20 cellular contexts compared by ENCODE assay signal in genomic region chr11:11311169-11311568, GRCh38. TPM values are rescaled to one million over a fixed set of nuclear protein-coding genes. Genes with fewer than 3 reads are reported as not detected.
DNase-seq lines count a peak whose midpoint lies in the region; ATAC-seq and TF ChIP-seq lines count a peak whose summit lies in the region.
"Had no signal": no experiment of that assay in that cellular context is flagged by ENCODE, and none has a peak within 500 bp of the region (broad histone marks: within the 10 kb centered on the region; RNA-seq: fewer than 3 reads in every experiment).

No MANE protein-coding gene starts in this region.

- no peaks in the 10 kb centered on the region for H3K27me3 Mint-ChIP-seq in activated naive CD4-positive, alpha-beta T cell treated with anti-CD3 and anti-CD28 coated beads for 36 hours (ENCODE audit: low read depth)
- H3K27me3 Mint-ChIP-seq in stimulated activated naive B cell treated with anti-CD40 and anti-IgM and Interleukin-4, amounts not matched to agents 10 μg/mL and 1 μg/mL and 100 μg/mL, for 72 hours = peaks cover 17 to 18% of the 10 kb centered on the region in 2 donors
- peaks cover 13% of the 10 kb centered on the region for H3K27me3 Mint-ChIP-seq in HFFc6 (ENCODE audit: insufficient read depth)

- TF ChIP-seq CTCF in HFFc6 (IDR thresholded peaks at IDR 0.05) (no peak), omental fat pad (IDR thresholded peaks at IDR 0.05) (no peak)

- H3K36me3 Mint-ChIP-seq in activated naive CD4-positive, alpha-beta T cell treated with anti-CD3 and anti-CD28 coated beads for 36 hours (ENCODE audit: low read depth) = no peaks in the 10 kb centered on the region
- H3K36me3 Mint-ChIP-seq in stimulated activated naive B cell treated with anti-CD40 and anti-IgM and Interleukin-4, amounts not matched to agents 10 μg/mL and 1 μg/mL and 100 μg/mL, for 72 hours = no peaks in the 10 kb centered on the region
- H3K36me3 Mint-ChIP-seq in HFFc6 (ENCODE audit: low read depth) = no peaks in the 10 kb centered on the region

- intact Hi-C loops in activated naive CD4-positive, alpha-beta T cell treated with anti-CD3 and anti-CD28 coated beads for 36 hours (cut with micrococcal nuclease) = no loop called here

- peak; percentile 85 to 93 for ATAC-seq in stimulated activated naive B cell treated with anti-CD40 and anti-IgM and Interleukin-4, amounts not matched to agents 10 μg/mL and 1 μg/mL and 100 μg/mL, for 72 hours (replicated peaks)
- no peak for ATAC-seq in HG02642 (IDR thresholded peaks at IDR 0.05; ENCODE audit: poor library complexity, unreplicated experiment)
- no peak for ATAC-seq in omental fat pad (ENCODE audit: low FRiP score)
- ATAC-seq: right lobe of liver; stimulated activated naive CD8-positive, alpha-beta T cell treated with anti-CD3 and anti-CD28 coated beads, Interleukin-15, Interleukin-2, amounts not matched to agents 100 U/mL and 50 U/mL, for 24 hours had no signal

- CTCF ChIA-PET in activated naive CD4-positive, alpha-beta T cell treated with anti-CD3 and anti-CD28 coated beads for 36 hours (lab: Charles Lee) = no interaction called here

- H3K9me3 Mint-ChIP-seq in activated naive CD4-positive, alpha-beta T cell treated with anti-CD3 and anti-CD28 coated beads for 36 hours = no peaks in the 10 kb centered on the region
- H3K9me3 Mint-ChIP-seq in stimulated activated naive B cell treated with anti-CD40 and anti-IgM and Interleukin-4, amounts not matched to agents 10 μg/mL and 1 μg/mL and 100 μg/mL, for 72 hours = peaks cover 12 to 20% of the 10 kb centered on the region in 2 donors
- no peaks in the 10 kb centered on the region for H3K9me3 Mint-ChIP-seq in HFFc6
- H3K9me3 Mint-ChIP-seq: endodermal cell had no signal

- H3K4me3 Mint-ChIP-seq in activated naive CD4-positive, alpha-beta T cell treated with anti-CD3 and anti-CD28 coated beads for 36 hours = no peak overlapping the region
- no peak overlapping the region for H3K4me3 Mint-ChIP-seq in stimulated activated naive B cell treated with anti-CD40 and anti-IgM and Interleukin-4, amounts not matched to agents 10 μg/mL and 1 μg/mL and 100 μg/mL, for 72 hours
- no peak overlapping the region for H3K4me3 Mint-ChIP-seq in HFFc6
- H3K4me3 Mint-ChIP-seq: endodermal cell had no signal

- H3K27ac Mint-ChIP-seq in activated naive CD4-positive, alpha-beta T cell treated with anti-CD3 and anti-CD28 coated beads for 36 hours = no peak overlapping the region
- no peak overlapping the region for H3K27ac Mint-ChIP-seq in stimulated activated naive B cell treated with anti-CD40 and anti-IgM and Interleukin-4, amounts not matched to agents 10 μg/mL and 1 μg/mL and 100 μg/mL, for 72 hours
- H3K27ac Mint-ChIP-seq in HFFc6 = no peak overlapping the region
- H3K27ac Mint-ChIP-seq: endodermal cell had no signal

- H3K4me1 Mint-ChIP-seq in activated naive CD4-positive, alpha-beta T cell treated with anti-CD3 and anti-CD28 coated beads for 36 hours (ENCODE audit: low read depth) = peaks cover 6% of the 10 kb centered on the region
- peaks cover 1 to 8% of the 10 kb centered on the region in 2 donors for H3K4me1 Mint-ChIP-seq in stimulated activated naive B cell treated with anti-CD40 and anti-IgM and Interleukin-4, amounts not matched to agents 10 μg/mL and 1 μg/mL and 100 μg/mL, for 72 hours
- peaks cover 17% of the 10 kb centered on the region; the same call in 1 of the 2 replicates for H3K4me1 Mint-ChIP-seq in HFFc6 (ENCODE audit: low read depth)

- peak; percentile 8 for DNase-seq in activated naive CD4-positive, alpha-beta T cell treated with anti-CD3 and anti-CD28 coated beads for 36 hours
- DNase-seq in activated naive CD4-positive, alpha-beta T cell (lab: John Stamatoyannopoulos, UW) = no peak
- peak; percentile 95 to 96 for DNase-seq in Kasumi-1 (lab: John Stamatoyannopoulos, UW)
- DNase-seq in SKM-1 (lab: John Stamatoyannopoulos, UW; ENCODE audit: unreplicated experiment) = peak; percentile 88
- peak; percentile 18 for DNase-seq in stimulated activated naive B cell treated with anti-CD40 and anti-IgM and Interleukin-4, amounts not matched to agents 10 μg/mL and 1 μg/mL and 100 μg/mL, for 72 hours
- DNase-seq in HFFc6 = no peak
- DNase-seq in omental fat pad (ENCODE audit: low spot score) = no peak
- DNase-seq: 8988T; activated CD4-positive, alpha-beta T cell treated with anti-CD3 and anti-CD28 coated beads for 1 hour; activated gamma-delta T cell treated with Interleukin-2 at 50 U/mL for 16 hours; anterior cingulate cortex; cerebellar nuclear complex; endodermal cell; HCEC 1CT; heart left ventricle; NCI-H1694 treated with DMSO at 0.1 percent for 48 hours; right lobe of liver; SHP77 treated with DMSO at 0.1 percent for 48 hours; stimulated activated naive CD8-positive, alpha-beta T cell treated with anti-CD3 and anti-CD28 coated beads, Interleukin-15, Interleukin-2, amounts not matched to agents 100 U/mL and 50 U/mL, for 24 hours had no signal

RNA-seq across cellular contexts. Expression of gene CSNK2A3, which starts 41.9 kb away (rescaled TPM):
- total RNA-seq in activated naive CD4-positive, alpha-beta T cell treated with anti-CD3 and anti-CD28 coated beads for 36 hours = 1 to 10 TPM; 1.8 to 2.5 TPM
- 1 to 10 TPM; 1.2 to 3.6 (median 2.0) TPM for total RNA-seq in HFFc6 (2021; fragmentation: NEBNext Ultra II Directional; extraction: Animal tissue kit (Norgen Biotek cat#: 25700))
- total RNA-seq in omental fat pad = 1 to 10 TPM; 1.1 to 2.9 (median 1.6) TPM

Comparison
In these comparisons a context has a peak if more than half of its experiments do, and no peak if none do; other contexts are left out.
1. DNase-seq: peak in activated naive CD4-positive, alpha-beta T cell treated with anti-CD3 and anti-CD28 coated beads for 36 hours (single experiment), Kasumi-1 (2 of 2), SKM-1 (single experiment) and stimulated activated naive B cell treated with anti-CD40 and anti-IgM and Interleukin-4, amounts not matched to agents 10 μg/mL and 1 μg/mL and 100 μg/mL, for 72 hours (single experiment); none in activated naive CD4-positive, alpha-beta T cell (0 of 4), HFFc6 (single experiment) and omental fat pad (single experiment).
2. ATAC-seq: peak in stimulated activated naive B cell treated with anti-CD40 and anti-IgM and Interleukin-4, amounts not matched to agents 10 μg/mL and 1 μg/mL and 100 μg/mL, for 72 hours (2 of 2); none in HG02642 (single experiment) and omental fat pad (single experiment).